ENCODE assay signal across 1 cellular context in genomic region chr6:166313255-166314070, GRCh38.
TF ChIP-seq lines count a peak whose summit lies in the region.

No MANE protein-coding gene starts in this region.

TF ChIP-seq in HepG2, 621 proteins besides CTCF, POLR2A, EP300 and RAD21 (continued from another document and continues in another):
- TF ChIP-seq ZNF407 (CRISPR knock-in tag; IDR thresholded peaks at IDR 0.05; ENCODE audit: not compliant biosample characterization) (no peak), TGIF2 (CRISPR knock-in tag; IDR thresholded peaks at IDR 0.05) (no peak), NR2F1 (CRISPR knock-in tag; IDR thresholded peaks at IDR 0.05) (no peak), SSRP1 (CRISPR knock-in tag; IDR thresholded peaks at IDR 0.05) (no peak), MAX (IDR thresholded peaks at IDR 0.05) (peak; percentile 83), STAG1 (CRISPR knock-in tag; IDR thresholded peaks at IDR 0.05) (peak; percentile 89), FOXC1 (CRISPR knock-in tag; IDR thresholded peaks at IDR 0.05; ENCODE audit: borderline replicate concordance) (no peak), U2AF2 (IDR thresholded peaks at IDR 0.05; ENCODE audit: low read depth, low read length) (no peak), JDP2 (CRISPR knock-in tag; IDR thresholded peaks at IDR 0.05; ENCODE audit: borderline replicate concordance) (no peak), PRDM4 (CRISPR knock-in tag; IDR thresholded peaks at IDR 0.05; ENCODE audit: borderline replicate concordance) (no peak), SIN3B (IDR thresholded peaks at IDR 0.05; ENCODE audit: low read length) (no peak), RXRB (CRISPR knock-in tag; IDR thresholded peaks at IDR 0.05; ENCODE audit: borderline replicate concordance) (0 out of 2 replicates have a peak, but pooled peaks have one; percentile 11), MXD3 (CRISPR knock-in tag; IDR thresholded peaks at IDR 0.05) (no peak), IRF9 (CRISPR knock-in tag; IDR thresholded peaks at IDR 0.05; ENCODE audit: borderline replicate concordance) (no peak), PRPF4 (IDR thresholded peaks at IDR 0.05; ENCODE audit: low read depth, low read length, poor library complexity, severe bottlenecking) (no peak), KAT8 (CRISPR knock-in tag; IDR thresholded peaks at IDR 0.05) (no peak), NFKB2 (CRISPR knock-in tag; IDR thresholded peaks at IDR 0.05; ENCODE audit: borderline replicate concordance) (no peak), MED8 (CRISPR knock-in tag; IDR thresholded peaks at IDR 0.05; ENCODE audit: insufficient replicate concordance) (no peak), BCL6 (CRISPR knock-in tag; IDR thresholded peaks at IDR 0.05) (no peak), ZNF326 (CRISPR knock-in tag; IDR thresholded peaks at IDR 0.05; ENCODE audit: borderline replicate concordance) (no peak), ZMYM4 (CRISPR knock-in tag; IDR thresholded peaks at IDR 0.05) (no peak), ZNF281 (CRISPR knock-in tag; IDR thresholded peaks at IDR 0.05; ENCODE audit: borderline replicate concordance) (no peak), ISX (CRISPR knock-in tag; conservative IDR thresholded peaks at IDR 0.05) (no peak), ZNF331 (CRISPR knock-in tag; IDR thresholded peaks at IDR 0.05) (0 out of 2 replicates have a peak, but pooled peaks have one; percentile 22), HHEX (CRISPR knock-in tag; IDR thresholded peaks at IDR 0.05) (no peak)
- TF ChIP-seq, protein P1, sequence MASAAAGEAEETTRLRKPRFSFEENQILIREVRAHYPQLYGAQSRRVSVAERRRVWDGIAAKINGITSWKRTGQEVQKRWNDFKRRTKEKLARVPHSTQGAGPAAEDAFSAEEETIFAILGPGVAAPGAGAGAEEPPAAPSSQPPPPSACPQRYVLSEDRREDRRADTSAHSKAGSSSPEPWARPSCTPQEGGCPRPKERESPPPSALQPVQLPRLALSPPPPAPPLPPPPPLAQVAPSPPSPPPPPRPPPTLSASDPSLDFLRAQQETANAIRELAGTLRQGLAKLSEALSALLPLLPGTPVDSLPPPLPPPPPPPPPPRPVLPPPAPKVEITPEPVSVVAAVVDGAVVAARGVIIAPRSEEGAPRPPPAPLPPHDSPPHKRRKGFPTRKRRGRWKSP (CRISPR knock-in tag; IDR thresholded peaks at IDR 0.05): no peak
- TF ChIP-seq, protein P2, sequence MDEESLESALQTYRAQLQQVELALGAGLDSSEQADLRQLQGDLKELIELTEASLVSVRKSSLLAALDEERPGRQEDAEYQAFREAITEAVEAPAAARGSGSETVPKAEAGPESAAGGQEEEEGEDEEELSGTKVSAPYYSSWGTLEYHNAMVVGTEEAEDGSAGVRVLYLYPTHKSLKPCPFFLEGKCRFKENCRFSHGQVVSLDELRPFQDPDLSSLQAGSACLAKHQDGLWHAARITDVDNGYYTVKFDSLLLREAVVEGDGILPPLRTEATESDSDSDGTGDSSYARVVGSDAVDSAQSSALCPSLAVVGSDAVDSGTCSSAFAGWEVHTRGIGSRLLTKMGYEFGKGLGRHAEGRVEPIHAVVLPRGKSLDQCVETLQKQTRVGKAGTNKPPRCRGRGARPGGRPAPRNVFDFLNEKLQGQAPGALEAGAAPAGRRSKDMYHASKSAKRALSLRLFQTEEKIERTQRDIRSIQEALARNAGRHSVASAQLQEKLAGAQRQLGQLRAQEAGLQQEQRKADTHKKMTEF (CRISPR knock-in tag; IDR thresholded peaks at IDR 0.05): 0 out of 2 replicates have a peak, but pooled peaks have one; percentile 18
- TF ChIP-seq, protein P3, sequence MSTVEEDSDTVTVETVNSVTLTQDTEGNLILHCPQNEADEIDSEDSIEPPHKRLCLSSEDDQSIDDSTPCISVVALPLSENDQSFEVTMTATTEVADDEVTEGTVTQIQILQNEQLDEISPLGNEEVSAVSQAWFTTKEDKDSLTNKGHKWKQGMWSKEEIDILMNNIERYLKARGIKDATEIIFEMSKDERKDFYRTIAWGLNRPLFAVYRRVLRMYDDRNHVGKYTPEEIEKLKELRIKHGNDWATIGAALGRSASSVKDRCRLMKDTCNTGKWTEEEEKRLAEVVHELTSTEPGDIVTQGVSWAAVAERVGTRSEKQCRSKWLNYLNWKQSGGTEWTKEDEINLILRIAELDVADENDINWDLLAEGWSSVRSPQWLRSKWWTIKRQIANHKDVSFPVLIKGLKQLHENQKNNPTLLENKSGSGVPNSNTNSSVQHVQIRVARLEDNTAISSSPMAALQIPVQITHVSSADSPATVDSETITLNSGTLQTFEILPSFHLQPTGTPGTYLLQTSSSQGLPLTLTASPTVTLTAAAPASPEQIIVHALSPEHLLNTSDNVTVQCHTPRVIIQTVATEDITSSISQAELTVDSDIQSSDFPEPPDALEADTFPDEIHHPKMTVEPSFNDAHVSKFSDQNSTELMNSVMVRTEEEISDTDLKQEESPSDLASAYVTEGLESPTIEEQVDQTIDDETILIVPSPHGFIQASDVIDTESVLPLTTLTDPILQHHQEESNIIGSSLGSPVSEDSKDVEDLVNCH (CRISPR knock-in tag; IDR thresholded peaks at IDR 0.05): no peak
- TF ChIP-seq, protein P4, sequence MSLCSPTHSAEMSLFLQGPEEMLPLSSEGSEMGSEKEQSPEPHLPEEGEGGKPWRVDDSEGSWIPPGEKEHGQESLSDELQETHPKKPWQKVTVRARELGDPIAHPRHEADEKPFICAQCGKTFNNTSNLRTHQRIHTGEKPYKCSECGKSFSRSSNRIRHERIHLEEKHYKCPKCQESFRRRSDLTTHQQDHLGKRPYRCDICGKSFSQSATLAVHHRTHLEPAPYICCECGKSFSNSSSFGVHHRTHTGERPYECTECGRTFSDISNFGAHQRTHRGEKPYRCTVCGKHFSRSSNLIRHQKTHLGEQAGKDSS (CRISPR knock-in tag; IDR thresholded peaks at IDR 0.05; ENCODE audit: borderline replicate concordance, low read depth): no peak
- TF ChIP-seq, protein P5, sequence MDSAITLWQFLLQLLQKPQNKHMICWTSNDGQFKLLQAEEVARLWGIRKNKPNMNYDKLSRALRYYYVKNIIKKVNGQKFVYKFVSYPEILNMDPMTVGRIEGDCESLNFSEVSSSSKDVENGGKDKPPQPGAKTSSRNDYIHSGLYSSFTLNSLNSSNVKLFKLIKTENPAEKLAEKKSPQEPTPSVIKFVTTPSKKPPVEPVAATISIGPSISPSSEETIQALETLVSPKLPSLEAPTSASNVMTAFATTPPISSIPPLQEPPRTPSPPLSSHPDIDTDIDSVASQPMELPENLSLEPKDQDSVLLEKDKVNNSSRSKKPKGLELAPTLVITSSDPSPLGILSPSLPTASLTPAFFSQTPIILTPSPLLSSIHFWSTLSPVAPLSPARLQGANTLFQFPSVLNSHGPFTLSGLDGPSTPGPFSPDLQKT (CRISPR knock-in tag; IDR thresholded peaks at IDR 0.05; ENCODE audit: borderline replicate concordance): no peak
